1 cellular context compared by ENCODE assay signal in genomic region chr5:178335287-178336030, GRCh38.
TF ChIP-seq lines count a peak whose summit lies in the region.

No MANE protein-coding gene starts in this region.

TF ChIP-seq in K562, 482 proteins besides CTCF, POLR2A, EP300 and RAD21 (continued from another document):
- TF ChIP-seq, protein P1, sequence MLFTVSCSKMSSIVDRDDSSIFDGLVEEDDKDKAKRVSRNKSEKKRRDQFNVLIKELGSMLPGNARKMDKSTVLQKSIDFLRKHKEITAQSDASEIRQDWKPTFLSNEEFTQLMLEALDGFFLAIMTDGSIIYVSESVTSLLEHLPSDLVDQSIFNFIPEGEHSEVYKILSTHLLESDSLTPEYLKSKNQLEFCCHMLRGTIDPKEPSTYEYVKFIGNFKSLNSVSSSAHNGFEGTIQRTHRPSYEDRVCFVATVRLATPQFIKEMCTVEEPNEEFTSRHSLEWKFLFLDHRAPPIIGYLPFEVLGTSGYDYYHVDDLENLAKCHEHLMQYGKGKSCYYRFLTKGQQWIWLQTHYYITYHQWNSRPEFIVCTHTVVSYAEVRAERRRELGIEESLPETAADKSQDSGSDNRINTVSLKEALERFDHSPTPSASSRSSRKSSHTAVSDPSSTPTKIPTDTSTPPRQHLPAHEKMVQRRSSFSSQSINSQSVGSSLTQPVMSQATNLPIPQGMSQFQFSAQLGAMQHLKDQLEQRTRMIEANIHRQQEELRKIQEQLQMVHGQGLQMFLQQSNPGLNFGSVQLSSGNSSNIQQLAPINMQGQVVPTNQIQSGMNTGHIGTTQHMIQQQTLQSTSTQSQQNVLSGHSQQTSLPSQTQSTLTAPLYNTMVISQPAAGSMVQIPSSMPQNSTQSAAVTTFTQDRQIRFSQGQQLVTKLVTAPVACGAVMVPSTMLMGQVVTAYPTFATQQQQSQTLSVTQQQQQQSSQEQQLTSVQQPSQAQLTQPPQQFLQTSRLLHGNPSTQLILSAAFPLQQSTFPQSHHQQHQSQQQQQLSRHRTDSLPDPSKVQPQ (CRISPR knock-in tag; IDR thresholded peaks at IDR 0.05; ENCODE audit: borderline replicate concordance) = no peak
